Comparison of ENCODE assay signal across 14 cellular contexts in genomic region chr18:76437011-76437410, GRCh38.
"Had no signal": no experiment of that assay in that cellular context is flagged by ENCODE, and none has a peak within 500 bp of the region (broad histone marks: within the 10 kb centered on the region; RNA-seq: fewer than 3 reads in every experiment).

No MANE protein-coding gene starts in this region.

- H3K27me3 ChIP-seq: neutrophil, stomach had no signal

- H3K4me1 Mint-ChIP-seq: activated CD8-positive, alpha-beta memory T cell treated with anti-CD3 and anti-CD28 coated beads, Interleukin-2, amount 10 ng/mL, durations not matched to agents 7 days and 5 days; activated naive CD4-positive, alpha-beta T cell treated with anti-CD3 and anti-CD28 coated beads, Interleukin-2, amount 10 ng/mL, durations not matched to agents 7 days and 5 days had no signal

- H3K36me3 Mint-ChIP-seq: activated CD8-positive, alpha-beta memory T cell treated with anti-CD3 and anti-CD28 coated beads, Interleukin-2, amount 10 ng/mL, durations not matched to agents 7 days and 5 days; activated naive CD4-positive, alpha-beta T cell treated with anti-CD3 and anti-CD28 coated beads, Interleukin-2, amount 10 ng/mL, durations not matched to agents 7 days and 5 days had no signal

- H3K9me3 Mint-ChIP-seq: activated naive CD4-positive, alpha-beta T cell treated with anti-CD3 and anti-CD28 coated beads, Interleukin-2, amount 10 ng/mL, durations not matched to agents 7 days and 5 days; activated T-cell treated with anti-CD3 and anti-CD28 coated beads, Interleukin-2, amount 50 U/mL, for 24 hours; immature natural killer cell had no signal

- H3K4me3 Mint-ChIP-seq: activated CD8-positive, alpha-beta memory T cell treated with anti-CD3 and anti-CD28 coated beads, Interleukin-2, amount 10 ng/mL, durations not matched to agents 7 days and 5 days; activated naive CD4-positive, alpha-beta T cell treated with anti-CD3 and anti-CD28 coated beads, Interleukin-2, amount 10 ng/mL, durations not matched to agents 7 days and 5 days; activated T-cell treated with anti-CD3 and anti-CD28 coated beads, Interleukin-2, amount 50 U/mL, for 24 hours; immature natural killer cell had no signal

- DNase-seq: activated CD4-positive, alpha-beta T cell treated with anti-CD3 and anti-CD28 coated beads for 1 hour; activated CD4-positive, alpha-beta T cell treated with anti-CD3 and anti-CD28 coated beads, Interleukin-2, amount 50 U/mL, for 48 hours; activated CD8-positive, alpha-beta memory T cell treated with anti-CD3 and anti-CD28 coated beads, Interleukin-2, amount 10 ng/mL, durations not matched to agents 7 days and 5 days; activated naive CD4-positive, alpha-beta T cell treated with anti-CD3 and anti-CD28 coated beads, Interleukin-2, amount 10 ng/mL, durations not matched to agents 7 days and 5 days; activated T-cell treated with anti-CD3 and anti-CD28 coated beads, Interleukin-2, amount 50 U/mL, for 24 hours; foreskin fibroblast; immature natural killer cell; midbrain; stimulated activated CD4-positive, alpha-beta T cell treated with anti-CD3 and anti-CD28 coated beads, Interleukin-1b, Interleukin-23, amount 100 ng/mL, for 48 hours; stomach; T1000 had no signal

- H3K27ac ChIP-seq: SK-N-MC, thoracic aorta had no signal

- H3K27me3 Mint-ChIP-seq: activated CD8-positive, alpha-beta memory T cell treated with anti-CD3 and anti-CD28 coated beads, Interleukin-2, amount 10 ng/mL, durations not matched to agents 7 days and 5 days; activated naive CD4-positive, alpha-beta T cell treated with anti-CD3 and anti-CD28 coated beads, Interleukin-2, amount 10 ng/mL, durations not matched to agents 7 days and 5 days; activated T-cell treated with anti-CD3 and anti-CD28 coated beads, Interleukin-2, amount 50 U/mL, for 24 hours had no signal

- H3K9me3 ChIP-seq: neutrophil, stomach, thoracic aorta had no signal

- H3K27ac Mint-ChIP-seq: activated CD8-positive, alpha-beta memory T cell treated with anti-CD3 and anti-CD28 coated beads, Interleukin-2, amount 10 ng/mL, durations not matched to agents 7 days and 5 days; activated naive CD4-positive, alpha-beta T cell treated with anti-CD3 and anti-CD28 coated beads, Interleukin-2, amount 10 ng/mL, durations not matched to agents 7 days and 5 days; activated T-cell treated with anti-CD3 and anti-CD28 coated beads, Interleukin-2, amount 50 U/mL, for 24 hours; immature natural killer cell had no signal

- H3K4me3 ChIP-seq: SK-N-MC, stomach, thoracic aorta had no signal

- ATAC-seq: activated CD8-positive, alpha-beta memory T cell treated with anti-CD3 and anti-CD28 coated beads, Interleukin-2, amount 10 ng/mL, durations not matched to agents 7 days and 5 days had no signal
